ENCODE assay signal across 8 cellular contexts in genomic region chr3:14947886-14948608, GRCh38. TPM values are rescaled to one million over a fixed set of nuclear protein-coding genes. Genes with fewer than 3 reads are reported as not detected.
DNase-seq lines count a peak whose midpoint lies in the region; ATAC-seq and TF ChIP-seq lines count a peak whose summit lies in the region.

No MANE protein-coding gene starts in this region.

- H3K27me3 ChIP-seq in testis = no peaks in the 10 kb centered on the region

- ATAC-seq in HG02623 (IDR thresholded peaks at IDR 0.05; ENCODE audit: unreplicated experiment) (peak; percentile 83), SK-N-SH treated with all-trans-retinoic acid at 6 μM for 48 hours (peak; percentile 97), omental fat pad (ENCODE audit: low FRiP score) (peak; percentile 98)

- H3K27ac ChIP-seq in testis = peak overlapping the region; percentile 98 to 99

- H3K4me1 Mint-ChIP-seq in activated naive CD8-positive, alpha-beta T cell (ENCODE audit: low read depth) = peaks cover 59% of the 10 kb centered on the region

- CTCF ChIA-PET in GM10248 (lab: Yijun Ruan, JAX) = interaction anchor here (1.3 to 2.2 kb wide), 2 partner anchors 19 to 22 kb away, joined by 3 to 10 read pairs; no protein-coding TSS in a partner anchor

- H3K27ac Mint-ChIP-seq in activated naive CD8-positive, alpha-beta T cell = peak overlapping the region; percentile 100

- peak overlapping the region; percentile 99 for H3K4me3 Mint-ChIP-seq in activated naive CD8-positive, alpha-beta T cell

- intact Hi-C loops in testis (cut with DNase I; ENCODE audit: low total_unique reads) = no loop called here

- no peak for TF ChIP-seq POLR2A in testis (IDR thresholded peaks at IDR 0.05)

- H3K9me3 ChIP-seq in testis = no peaks in the 10 kb centered on the region

- no peak for TF ChIP-seq CTCF in GM10248 (IDR thresholded peaks at IDR 0.05; ENCODE audit: control extremely low read depth, extremely low read depth, low read depth, missing control alignments)
- no peak for TF ChIP-seq CTCF in omental fat pad (IDR thresholded peaks at IDR 0.05)
- TF ChIP-seq CTCF in testis (IDR thresholded peaks at IDR 0.05) = no peak

- H3K9me3 Mint-ChIP-seq in activated naive CD8-positive, alpha-beta T cell (ENCODE audit: low read depth) = no peaks in the 10 kb centered on the region

- WGBS in testis, 2 donors = 1% methylated on average over 34 to 78 of the region's 79 CpGs

- peak; percentile 99 for DNase-seq in GM10248 (ENCODE audit: extremely low spot score)
- DNase-seq in NCI-H1092 treated with DMSO at 0.1 percent for 48 hours (lab: John Stamatoyannopoulos, UW) = peak; percentile 98
- peak; percentile 97 for DNase-seq in glomerular visceral epithelial cell (ENCODE audit: extremely low spot score)
- DNase-seq in omental fat pad (ENCODE audit: low spot score) = peak; percentile 90
- DNase-seq in testis = peak; percentile 98

- peaks cover 13% of the 10 kb centered on the region for H3K4me1 ChIP-seq in testis

- POLR2A ChIA-PET in GM10248 (lab: Yijun Ruan, JAX) = no interaction called here

- H3K36me3 Mint-ChIP-seq in activated naive CD8-positive, alpha-beta T cell = peaks cover 10% of the 10 kb centered on the region

- H3K27me3 Mint-ChIP-seq in activated naive CD8-positive, alpha-beta T cell = no peaks in the 10 kb centered on the region

- no peaks in the 10 kb centered on the region for H3K36me3 ChIP-seq in testis (ENCODE audit: low read depth, missing control alignments)

- peak overlapping the region; percentile 93 to 94 for H3K4me3 ChIP-seq in testis

TF ChIP-seq in SK-N-SH treated with all-trans-retinoic acid at 6 μM for 48 hours, 23 proteins besides CTCF, POLR2A, EP300 and RAD21:
- TF ChIP-seq CSDC2 (CRISPR knock-in tag; IDR thresholded peaks at IDR 0.05) (no peak), ZFP3 (CRISPR knock-in tag; IDR thresholded peaks at IDR 0.05) (no peak), RARB (CRISPR knock-in tag; IDR thresholded peaks at IDR 0.05) (no peak), ZFP30 (CRISPR knock-in tag; IDR thresholded peaks at IDR 0.05) (no peak)

RNA-seq across cellular contexts. Expression of gene NR2C2, which starts 0.7 kb away (rescaled TPM):
- 10 to 100 TPM; 25.8 to 45.1 (median 37.8) TPM for total RNA-seq in omental fat pad
- 10 to 100 TPM; 85.2 to 87.5 TPM for total RNA-seq in testis
- polyA plus RNA-seq in testis (ENCODE audit: insufficient read depth, low read depth, low replicate concordance) = 52.6 TPM

Comparison
In these comparisons a context has a peak if more than half of its experiments do, and no peak if none do; other contexts are left out.
1. Peak in every context shown above with its lines: DNase-seq, ATAC-seq, H3K4me3 ChIP-seq and H3K27ac ChIP-seq.